ENCODE assay signal across 1 cellular context in genomic region chr5:132459031-132459982, GRCh38.
A peak's percentile ranks its signal among the peaks of the same experiment; 100 is the strongest.
TF ChIP-seq lines count a peak whose summit lies in the region.

No MANE protein-coding gene starts in this region.

TF ChIP-seq in K562, 482 proteins besides CTCF, POLR2A, EP300 and RAD21 (continued from another document and continues in another):
- TF ChIP-seq HNRNPLL (IDR thresholded peaks at IDR 0.05; ENCODE audit: low read depth, low read length, poor library complexity, severe bottlenecking) (no peak), DPF2 (IDR thresholded peaks at IDR 0.05) (peak; percentile 49; the same call in 1 of the 2 replicates), ELF1 (tag; IDR thresholded peaks at IDR 0.05) (no peak), RHOXF2B (CRISPR knock-in tag; conservative IDR thresholded peaks at IDR 0.05) (no peak; the same call in none of the 2 replicates), NFIC (IDR thresholded peaks at IDR 0.05) (peak; percentile 47), RBM34 (IDR thresholded peaks at IDR 0.05; ENCODE audit: borderline replicate concordance, insufficient read depth, low read length) (no peak), NCOA1 (IDR thresholded peaks at IDR 0.05; ENCODE audit: low read depth) (no peak; the same call in 1 of the 2 replicates), ZNF778 (CRISPR knock-in tag; IDR thresholded peaks at IDR 0.05) (no peak), SOX6 (IDR thresholded peaks at IDR 0.05) (peak; percentile 71), ERF (CRISPR knock-in tag; IDR thresholded peaks at IDR 0.05) (no peak), RFX5 (IDR thresholded peaks at IDR 0.05; ENCODE audit: low read depth, low read length) (no peak), FOS (IDR thresholded peaks at IDR 0.05; ENCODE audit: extremely low read depth, insufficient read length) (no peak), TAL1 (IDR thresholded peaks at IDR 0.05) (no peak), LEF1 (IDR thresholded peaks at IDR 0.05) (no peak), HDAC6 (IDR thresholded peaks at IDR 0.05; ENCODE audit: low read depth, low read length) (no peak), ZNF407 (IDR thresholded peaks at IDR 0.05; ENCODE audit: low read depth) (no peak), ZNF23 (CRISPR knock-in tag; IDR thresholded peaks at IDR 0.05) (no peak), THRA (IDR thresholded peaks at IDR 0.05) (no peak), SNAPC5 (CRISPR knock-in tag; IDR thresholded peaks at IDR 0.05) (no peak), FUS (optimal IDR thresholded peaks at IDR 0.05; ENCODE audit: low read depth, low read length) (no peak), GATAD2B (IDR thresholded peaks at IDR 0.05; ENCODE audit: borderline replicate concordance) (no peak), DDX20 (tag; IDR thresholded peaks at IDR 0.05; ENCODE audit: low read depth) (peak; percentile 90), SMAD1 (IDR thresholded peaks at IDR 0.05; ENCODE audit: low read depth, low read length, partially characterized antibody) (no peak), JUND (IDR thresholded peaks at IDR 0.05; ENCODE audit: borderline replicate concordance, low read depth, low read length) (peak; percentile 94), JUND (tag; IDR thresholded peaks at IDR 0.05; ENCODE audit: borderline replicate concordance, low read depth, low read length) (peak; percentile 91), SIN3A (IDR thresholded peaks at IDR 0.05; ENCODE audit: borderline replicate concordance in 2 of 2, control insufficient read depth in 1 of 2, low read depth in 2 of 2, low read length in 2 of 2) (no peak), TBL1XR1 (IDR thresholded peaks at IDR 0.05; ENCODE audit: low read length in 2 of 2) (peak in 1 of 2 experiments; percentile 41; a peak in 1 of 4 replicates), ZNF589 (CRISPR knock-in tag; IDR thresholded peaks at IDR 0.05; ENCODE audit: low read depth) (peak; percentile 98), KAT2B (IDR thresholded peaks at IDR 0.05; ENCODE audit: low read depth, low read length) (no peak), L3MBTL2 (IDR thresholded peaks at IDR 0.05) (peak; percentile 99), KLF16 (IDR thresholded peaks at IDR 0.05) (no peak), ILF3 (IDR thresholded peaks at IDR 0.05; ENCODE audit: borderline replicate concordance) (no peak), DMBX1 (CRISPR knock-in tag; IDR thresholded peaks at IDR 0.05; ENCODE audit: borderline replicate concordance) (peak; percentile 99), RFX7 (CRISPR knock-in tag; IDR thresholded peaks at IDR 0.05) (no peak), SIRT6 (IDR thresholded peaks at IDR 0.05; ENCODE audit: low read depth, low read length) (no peak), CHD1 (IDR thresholded peaks at IDR 0.05; ENCODE audit: low read length) (no peak), CBFA2T3 (IDR thresholded peaks at IDR 0.05) (no peak), MXI1 (IDR thresholded peaks at IDR 0.05; ENCODE audit: low read depth, low read length) (no peak), TAF1 (IDR thresholded peaks at IDR 0.05; ENCODE audit: control insufficient read depth, extremely low read depth, insufficient read depth, low read length, severe bottlenecking) (no peak), SUPT5H (IDR thresholded peaks at IDR 0.05) (no peak), ZNF717 (CRISPR knock-in tag; IDR thresholded peaks at IDR 0.05) (no peak), SRSF3 (IDR thresholded peaks at IDR 0.05; ENCODE audit: insufficient read depth, low read length) (peak; percentile 92; the same call in 1 of the 2 replicates), SMARCE1 (IDR thresholded peaks at IDR 0.05) (peak; percentile 19; the same call in 1 of the 2 replicates), ZNF311 (CRISPR knock-in tag; IDR thresholded peaks at IDR 0.05) (peak; percentile 93), ZNF395 (CRISPR knock-in tag; IDR thresholded peaks at IDR 0.05) (peak; percentile 88), CSDE1 (IDR thresholded peaks at IDR 0.05) (no peak), GATAD2A (IDR thresholded peaks at IDR 0.05) (no peak; the same call in 1 of the 2 replicates), ZNF224 (CRISPR knock-in tag; IDR thresholded peaks at IDR 0.05) (no peak), POLR2AphosphoS2 (IDR thresholded peaks at IDR 0.05; ENCODE audit: low read length) (no peak), TAF7 (tag; IDR thresholded peaks at IDR 0.05) (peak; percentile 62), NR1H2 (CRISPR knock-in tag; IDR thresholded peaks at IDR 0.05) (no peak), ZKSCAN1 (IDR thresholded peaks at IDR 0.05; ENCODE audit: low read depth, low read length) (no peak), TCF7L2 (IDR thresholded peaks at IDR 0.05; ENCODE audit: low read depth, low read length) (no peak), NR2F6 (CRISPR knock-in tag; IDR thresholded peaks at IDR 0.05) (no peak), LARP7 (IDR thresholded peaks at IDR 0.05) (no peak), AFF1 (IDR thresholded peaks at IDR 0.05; ENCODE audit: low read depth in 1 of 2, partially characterized antibody in 2 of 2) (peak; percentile 62 to 85), ZFPM2 (CRISPR knock-in tag; IDR thresholded peaks at IDR 0.05) (0 out of 2 replicates have a peak, but pooled peaks have one; percentile 40), ZBTB5 (IDR thresholded peaks at IDR 0.05) (no peak), NCOA6 (IDR thresholded peaks at IDR 0.05) (no peak), TARDBP (IDR thresholded peaks at IDR 0.05) (no peak), HOXB6 (CRISPR knock-in tag; IDR thresholded peaks at IDR 0.05; ENCODE audit: borderline replicate concordance) (0 out of 2 replicates have a peak, but pooled peaks have one; percentile 6), ZNF217 (CRISPR knock-in tag; IDR thresholded peaks at IDR 0.05) (no peak), HNRNPL (IDR thresholded peaks at IDR 0.05; ENCODE audit: low read depth, low read length) (no peak), KDM4B (IDR thresholded peaks at IDR 0.05; ENCODE audit: borderline replicate concordance in 2 of 2, low read depth in 1 of 2) (peak in 1 of 2 experiments; percentile 8; a peak in 1 of 4 replicates), RBBP5 (IDR thresholded peaks at IDR 0.05; ENCODE audit: borderline replicate concordance, insufficient read depth, low read length, poor library complexity, severe bottlenecking) (peak; percentile 13)
